1 cellular context compared by ENCODE assay signal in the genomic region with DNA sequence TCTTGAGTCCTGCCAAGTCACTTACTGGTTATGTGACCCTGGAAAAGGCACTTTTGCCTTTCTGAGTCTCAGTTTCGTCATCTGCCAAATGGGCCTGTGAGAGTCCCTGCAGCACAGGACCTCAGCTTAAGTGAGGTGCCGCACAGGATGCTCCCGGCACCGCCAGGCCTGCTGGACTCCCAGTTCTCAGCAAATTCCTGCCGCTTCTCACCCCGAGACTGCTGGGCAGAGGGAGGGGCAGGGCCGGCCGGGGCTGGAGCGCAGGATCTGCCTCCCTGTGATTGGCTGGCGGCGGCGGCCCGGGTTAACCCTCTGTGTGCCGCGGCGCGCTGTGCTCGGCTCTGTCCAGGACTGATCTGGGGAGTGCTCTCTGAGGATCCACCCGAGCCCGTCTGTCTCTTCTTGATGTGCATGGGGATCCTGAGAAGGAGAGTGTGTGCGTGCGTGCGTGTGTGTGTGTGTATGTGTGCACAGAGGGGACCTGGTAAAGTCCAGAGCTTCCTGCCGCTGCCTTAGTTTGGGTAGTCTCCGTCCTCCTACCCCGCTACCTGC.
A peak's percentile ranks its signal among the peaks of the same experiment; 100 is the strongest.
TF ChIP-seq lines count a peak whose summit lies in the region.

No MANE protein-coding gene starts in this region.

TF ChIP-seq in HepG2, 621 proteins besides CTCF, POLR2A, EP300 and RAD21 (continued from another document and continues in another):
- TF ChIP-seq HNRNPUL1 (IDR thresholded peaks at IDR 0.05; ENCODE audit: low read depth, low read length) = no peak
- TF ChIP-seq GTF2F1 (IDR thresholded peaks at IDR 0.05; ENCODE audit: low read length) = no peak
- no peak for TF ChIP-seq ZNF337 (CRISPR knock-in tag; IDR thresholded peaks at IDR 0.05; ENCODE audit: borderline replicate concordance, low read depth)
- peak; percentile 30 for TF ChIP-seq ASH2L (IDR thresholded peaks at IDR 0.05; ENCODE audit: insufficient read length, low read depth, low read length)
- TF ChIP-seq, protein P1, sequence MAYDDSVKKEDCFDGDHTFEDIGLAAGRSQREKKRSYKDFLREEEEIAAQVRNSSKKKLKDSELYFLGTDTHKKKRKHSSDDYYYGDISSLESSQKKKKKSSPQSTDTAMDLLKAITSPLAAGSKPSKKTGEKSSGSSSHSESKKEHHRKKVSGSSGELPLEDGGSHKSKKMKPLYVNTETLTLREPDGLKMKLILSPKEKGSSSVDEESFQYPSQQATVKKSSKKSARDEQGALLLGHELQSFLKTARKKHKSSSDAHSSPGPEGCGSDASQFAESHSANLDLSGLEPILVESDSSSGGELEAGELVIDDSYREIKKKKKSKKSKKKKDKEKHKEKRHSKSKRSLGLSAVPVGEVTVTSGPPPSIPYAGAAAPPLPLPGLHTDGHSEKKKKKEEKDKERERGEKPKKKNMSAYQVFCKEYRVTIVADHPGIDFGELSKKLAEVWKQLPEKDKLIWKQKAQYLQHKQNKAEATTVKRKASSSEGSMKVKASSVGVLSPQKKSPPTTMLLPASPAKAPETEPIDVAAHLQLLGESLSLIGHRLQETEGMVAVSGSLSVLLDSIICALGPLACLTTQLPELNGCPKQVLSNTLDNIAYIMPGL (CRISPR knock-in tag; IDR thresholded peaks at IDR 0.05; ENCODE audit: borderline replicate concordance in 1 of 2, low read depth in 1 of 2) = peak; percentile 15 to 54; a peak in 3 of 4 replicates
- no peak for TF ChIP-seq MAFG (CRISPR knock-in tag; IDR thresholded peaks at IDR 0.05)
- TF ChIP-seq ISL2 (CRISPR knock-in tag; IDR thresholded peaks at IDR 0.05) = no peak
- no peak for TF ChIP-seq GPN1 (CRISPR knock-in tag; IDR thresholded peaks at IDR 0.05; ENCODE audit: borderline replicate concordance)
- peak; percentile 54; the same call in 1 of the 2 replicates for TF ChIP-seq HOXA5 (CRISPR knock-in tag; IDR thresholded peaks at IDR 0.05)
- peak; percentile 21; the same call in 1 of the 2 replicates for TF ChIP-seq KAT7 (CRISPR knock-in tag; IDR thresholded peaks at IDR 0.05; ENCODE audit: borderline replicate concordance)
- TF ChIP-seq PTBP1 (IDR thresholded peaks at IDR 0.05; ENCODE audit: low read depth, low read length, poor library complexity, severe bottlenecking) = no peak
- TF ChIP-seq NR2F6 (IDR thresholded peaks at IDR 0.05) = no peak
- no peak for TF ChIP-seq NR2F6 (CRISPR knock-in tag; IDR thresholded peaks at IDR 0.05)
- TF ChIP-seq, protein P2, sequence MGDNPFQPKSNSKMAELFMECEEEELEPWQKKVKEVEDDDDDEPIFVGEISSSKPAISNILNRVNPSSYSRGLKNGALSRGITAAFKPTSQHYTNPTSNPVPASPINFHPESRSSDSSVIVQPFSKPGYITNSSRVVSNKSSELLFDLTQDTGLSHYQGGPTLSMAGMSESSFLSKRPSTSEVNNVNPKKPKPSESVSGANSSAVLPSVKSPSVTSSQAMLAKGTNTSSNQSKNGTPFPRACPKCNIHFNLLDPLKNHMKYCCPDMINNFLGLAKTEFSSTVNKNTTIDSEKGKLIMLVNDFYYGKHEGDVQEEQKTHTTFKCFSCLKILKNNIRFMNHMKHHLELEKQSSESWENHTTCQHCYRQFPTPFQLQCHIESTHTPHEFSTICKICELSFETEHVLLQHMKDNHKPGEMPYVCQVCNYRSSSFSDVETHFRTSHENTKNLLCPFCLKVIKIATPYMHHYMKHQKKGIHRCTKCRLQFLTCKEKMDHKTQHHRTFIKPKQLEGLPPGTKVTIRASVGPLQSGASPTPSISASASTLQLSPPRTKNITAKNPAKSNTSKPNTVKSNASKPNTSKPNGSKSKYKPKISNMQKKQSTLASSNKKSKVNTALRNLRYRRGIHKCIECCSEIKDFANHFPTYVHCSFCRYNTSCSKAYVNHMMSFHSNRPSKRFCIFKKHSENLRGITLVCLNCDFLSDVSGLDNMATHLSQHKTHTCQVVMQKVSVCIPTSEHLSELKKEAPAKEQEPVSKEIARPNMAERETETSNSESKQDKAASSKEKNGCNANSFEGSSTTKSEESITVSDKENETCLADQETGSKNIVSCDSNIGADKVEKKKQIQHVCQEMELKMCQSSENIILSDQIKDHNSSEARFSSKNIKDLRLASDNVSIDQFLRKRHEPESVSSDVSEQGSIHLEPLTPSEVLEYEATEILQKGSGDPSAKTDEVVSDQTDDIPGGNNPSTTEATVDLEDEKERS (CRISPR knock-in tag; IDR thresholded peaks at IDR 0.05) = no peak
- no peak for TF ChIP-seq PLRG1 (conservative IDR thresholded peaks at IDR 0.05)
- no peak for TF ChIP-seq ZNF143 (CRISPR knock-in tag; IDR thresholded peaks at IDR 0.05)
- no peak for TF ChIP-seq ZNF619 (CRISPR knock-in tag; IDR thresholded peaks at IDR 0.05)
- 0 out of 2 replicates have a peak, but pooled peaks have one; percentile 4 for TF ChIP-seq TBX2 (CRISPR knock-in tag; IDR thresholded peaks at IDR 0.05; ENCODE audit: borderline replicate concordance)
- no peak for TF ChIP-seq ZNF550 (CRISPR knock-in tag; IDR thresholded peaks at IDR 0.05; ENCODE audit: borderline replicate concordance)
- TF ChIP-seq PITX1 (CRISPR knock-in tag; IDR thresholded peaks at IDR 0.05) = no peak
- peak; percentile 40 for TF ChIP-seq TEAD3 (CRISPR knock-in tag; optimal IDR thresholded peaks at IDR 0.05; ENCODE audit: borderline replicate concordance)
- no peak for TF ChIP-seq ARNTL (CRISPR knock-in tag; IDR thresholded peaks at IDR 0.05)
- TF ChIP-seq, protein P3, sequence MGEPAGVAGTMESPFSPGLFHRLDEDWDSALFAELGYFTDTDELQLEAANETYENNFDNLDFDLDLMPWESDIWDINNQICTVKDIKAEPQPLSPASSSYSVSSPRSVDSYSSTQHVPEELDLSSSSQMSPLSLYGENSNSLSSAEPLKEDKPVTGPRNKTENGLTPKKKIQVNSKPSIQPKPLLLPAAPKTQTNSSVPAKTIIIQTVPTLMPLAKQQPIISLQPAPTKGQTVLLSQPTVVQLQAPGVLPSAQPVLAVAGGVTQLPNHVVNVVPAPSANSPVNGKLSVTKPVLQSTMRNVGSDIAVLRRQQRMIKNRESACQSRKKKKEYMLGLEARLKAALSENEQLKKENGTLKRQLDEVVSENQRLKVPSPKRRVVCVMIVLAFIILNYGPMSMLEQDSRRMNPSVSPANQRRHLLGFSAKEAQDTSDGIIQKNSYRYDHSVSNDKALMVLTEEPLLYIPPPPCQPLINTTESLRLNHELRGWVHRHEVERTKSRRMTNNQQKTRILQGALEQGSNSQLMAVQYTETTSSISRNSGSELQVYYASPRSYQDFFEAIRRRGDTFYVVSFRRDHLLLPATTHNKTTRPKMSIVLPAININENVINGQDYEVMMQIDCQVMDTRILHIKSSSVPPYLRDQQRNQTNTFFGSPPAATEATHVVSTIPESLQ (CRISPR knock-in tag; conservative IDR thresholded peaks at IDR 0.05) = no peak
- TF ChIP-seq FOXA1 (IDR thresholded peaks at IDR 0.05) = no peak
- TF ChIP-seq FOXA1 (CRISPR knock-in tag; IDR thresholded peaks at IDR 0.05) = no peak
- TF ChIP-seq, protein P4, sequence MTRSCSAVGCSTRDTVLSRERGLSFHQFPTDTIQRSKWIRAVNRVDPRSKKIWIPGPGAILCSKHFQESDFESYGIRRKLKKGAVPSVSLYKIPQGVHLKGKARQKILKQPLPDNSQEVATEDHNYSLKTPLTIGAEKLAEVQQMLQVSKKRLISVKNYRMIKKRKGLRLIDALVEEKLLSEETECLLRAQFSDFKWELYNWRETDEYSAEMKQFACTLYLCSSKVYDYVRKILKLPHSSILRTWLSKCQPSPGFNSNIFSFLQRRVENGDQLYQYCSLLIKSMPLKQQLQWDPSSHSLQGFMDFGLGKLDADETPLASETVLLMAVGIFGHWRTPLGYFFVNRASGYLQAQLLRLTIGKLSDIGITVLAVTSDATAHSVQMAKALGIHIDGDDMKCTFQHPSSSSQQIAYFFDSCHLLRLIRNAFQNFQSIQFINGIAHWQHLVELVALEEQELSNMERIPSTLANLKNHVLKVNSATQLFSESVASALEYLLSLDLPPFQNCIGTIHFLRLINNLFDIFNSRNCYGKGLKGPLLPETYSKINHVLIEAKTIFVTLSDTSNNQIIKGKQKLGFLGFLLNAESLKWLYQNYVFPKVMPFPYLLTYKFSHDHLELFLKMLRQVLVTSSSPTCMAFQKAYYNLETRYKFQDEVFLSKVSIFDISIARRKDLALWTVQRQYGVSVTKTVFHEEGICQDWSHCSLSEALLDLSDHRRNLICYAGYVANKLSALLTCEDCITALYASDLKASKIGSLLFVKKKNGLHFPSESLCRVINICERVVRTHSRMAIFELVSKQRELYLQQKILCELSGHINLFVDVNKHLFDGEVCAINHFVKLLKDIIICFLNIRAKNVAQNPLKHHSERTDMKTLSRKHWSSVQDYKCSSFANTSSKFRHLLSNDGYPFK (CRISPR knock-in tag; IDR thresholded peaks at IDR 0.05; ENCODE audit: borderline replicate concordance) = no peak
- TF ChIP-seq RBM22 (optimal IDR thresholded peaks at IDR 0.05; ENCODE audit: low read length) = peak; percentile 53
- no peak for TF ChIP-seq CENPX (CRISPR knock-in tag; IDR thresholded peaks at IDR 0.05)
- 0 out of 2 replicates have a peak, but pooled peaks have one; percentile 56 for TF ChIP-seq GLI4 (CRISPR knock-in tag; IDR thresholded peaks at IDR 0.05; ENCODE audit: borderline replicate concordance)
- TF ChIP-seq, protein P5, sequence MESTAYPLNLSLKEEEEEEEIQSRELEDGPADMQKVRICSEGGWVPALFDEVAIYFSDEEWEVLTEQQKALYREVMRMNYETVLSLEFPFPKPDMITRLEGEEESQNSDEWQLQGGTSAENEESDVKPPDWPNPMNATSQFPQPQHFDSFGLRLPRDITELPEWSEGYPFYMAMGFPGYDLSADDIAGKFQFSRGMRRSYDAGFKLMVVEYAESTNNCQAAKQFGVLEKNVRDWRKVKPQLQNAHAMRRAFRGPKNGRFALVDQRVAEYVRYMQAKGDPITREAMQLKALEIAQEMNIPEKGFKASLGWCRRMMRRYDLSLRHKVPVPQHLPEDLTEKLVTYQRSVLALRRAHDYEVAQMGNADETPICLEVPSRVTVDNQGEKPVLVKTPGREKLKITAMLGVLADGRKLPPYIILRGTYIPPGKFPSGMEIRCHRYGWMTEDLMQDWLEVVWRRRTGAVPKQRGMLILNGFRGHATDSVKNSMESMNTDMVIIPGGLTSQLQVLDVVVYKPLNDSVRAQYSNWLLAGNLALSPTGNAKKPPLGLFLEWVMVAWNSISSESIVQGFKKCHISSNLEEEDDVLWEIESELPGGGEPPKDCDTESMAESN (CRISPR knock-in tag; conservative IDR thresholded peaks at IDR 0.05) = 0 out of 2 replicates have a peak, but pooled peaks have one; percentile 20
- no peak for TF ChIP-seq MAFF (IDR thresholded peaks at IDR 0.05; ENCODE audit: low read depth, low read length)
- TF ChIP-seq TSC22D2 (CRISPR knock-in tag; IDR thresholded peaks at IDR 0.05; ENCODE audit: borderline replicate concordance) = no peak
- TF ChIP-seq TAF1 (CRISPR knock-in tag; IDR thresholded peaks at IDR 0.05) = peak; percentile 40; the same call in 1 of the 2 replicates
- TF ChIP-seq SRY (CRISPR knock-in tag; IDR thresholded peaks at IDR 0.05) = 0 out of 2 replicates have a peak, but pooled peaks have one; percentile 21
- TF ChIP-seq NFE2 (CRISPR knock-in tag; IDR thresholded peaks at IDR 0.05) = no peak
- TF ChIP-seq, protein P6, sequence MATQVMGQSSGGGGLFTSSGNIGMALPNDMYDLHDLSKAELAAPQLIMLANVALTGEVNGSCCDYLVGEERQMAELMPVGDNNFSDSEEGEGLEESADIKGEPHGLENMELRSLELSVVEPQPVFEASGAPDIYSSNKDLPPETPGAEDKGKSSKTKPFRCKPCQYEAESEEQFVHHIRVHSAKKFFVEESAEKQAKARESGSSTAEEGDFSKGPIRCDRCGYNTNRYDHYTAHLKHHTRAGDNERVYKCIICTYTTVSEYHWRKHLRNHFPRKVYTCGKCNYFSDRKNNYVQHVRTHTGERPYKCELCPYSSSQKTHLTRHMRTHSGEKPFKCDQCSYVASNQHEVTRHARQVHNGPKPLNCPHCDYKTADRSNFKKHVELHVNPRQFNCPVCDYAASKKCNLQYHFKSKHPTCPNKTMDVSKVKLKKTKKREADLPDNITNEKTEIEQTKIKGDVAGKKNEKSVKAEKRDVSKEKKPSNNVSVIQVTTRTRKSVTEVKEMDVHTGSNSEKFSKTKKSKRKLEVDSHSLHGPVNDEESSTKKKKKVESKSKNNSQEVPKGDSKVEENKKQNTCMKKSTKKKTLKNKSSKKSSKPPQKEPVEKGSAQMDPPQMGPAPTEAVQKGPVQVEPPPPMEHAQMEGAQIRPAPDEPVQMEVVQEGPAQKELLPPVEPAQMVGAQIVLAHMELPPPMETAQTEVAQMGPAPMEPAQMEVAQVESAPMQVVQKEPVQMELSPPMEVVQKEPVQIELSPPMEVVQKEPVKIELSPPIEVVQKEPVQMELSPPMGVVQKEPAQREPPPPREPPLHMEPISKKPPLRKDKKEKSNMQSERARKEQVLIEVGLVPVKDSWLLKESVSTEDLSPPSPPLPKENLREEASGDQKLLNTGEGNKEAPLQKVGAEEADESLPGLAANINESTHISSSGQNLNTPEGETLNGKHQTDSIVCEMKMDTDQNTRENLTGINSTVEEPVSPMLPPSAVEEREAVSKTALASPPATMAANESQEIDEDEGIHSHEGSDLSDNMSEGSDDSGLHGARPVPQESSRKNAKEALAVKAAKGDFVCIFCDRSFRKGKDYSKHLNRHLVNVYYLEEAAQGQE (IDR thresholded peaks at IDR 0.05; ENCODE audit: borderline replicate concordance in 1 of 2, low read depth in 1 of 2, low read length in 2 of 2) = no peak
- TF ChIP-seq NFKB2 (CRISPR knock-in tag; IDR thresholded peaks at IDR 0.05; ENCODE audit: borderline replicate concordance) = no peak
- TF ChIP-seq, protein P7, sequence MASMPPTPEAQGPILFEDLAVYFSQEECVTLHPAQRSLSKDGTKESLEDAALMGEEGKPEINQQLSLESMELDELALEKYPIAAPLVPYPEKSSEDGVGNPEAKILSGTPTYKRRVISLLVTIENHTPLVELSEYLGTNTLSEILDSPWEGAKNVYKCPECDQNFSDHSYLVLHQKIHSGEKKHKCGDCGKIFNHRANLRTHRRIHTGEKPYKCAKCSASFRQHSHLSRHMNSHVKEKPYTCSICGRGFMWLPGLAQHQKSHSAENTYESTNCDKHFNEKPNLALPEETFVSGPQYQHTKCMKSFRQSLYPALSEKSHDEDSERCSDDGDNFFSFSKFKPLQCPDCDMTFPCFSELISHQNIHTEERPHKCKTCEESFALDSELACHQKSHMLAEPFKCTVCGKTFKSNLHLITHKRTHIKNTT (CRISPR knock-in tag; IDR thresholded peaks at IDR 0.05) = no peak
- no peak; the same call in 1 of the 2 replicates for TF ChIP-seq ZNF891 (CRISPR knock-in tag; IDR thresholded peaks at IDR 0.05)
- TF ChIP-seq, protein P8, sequence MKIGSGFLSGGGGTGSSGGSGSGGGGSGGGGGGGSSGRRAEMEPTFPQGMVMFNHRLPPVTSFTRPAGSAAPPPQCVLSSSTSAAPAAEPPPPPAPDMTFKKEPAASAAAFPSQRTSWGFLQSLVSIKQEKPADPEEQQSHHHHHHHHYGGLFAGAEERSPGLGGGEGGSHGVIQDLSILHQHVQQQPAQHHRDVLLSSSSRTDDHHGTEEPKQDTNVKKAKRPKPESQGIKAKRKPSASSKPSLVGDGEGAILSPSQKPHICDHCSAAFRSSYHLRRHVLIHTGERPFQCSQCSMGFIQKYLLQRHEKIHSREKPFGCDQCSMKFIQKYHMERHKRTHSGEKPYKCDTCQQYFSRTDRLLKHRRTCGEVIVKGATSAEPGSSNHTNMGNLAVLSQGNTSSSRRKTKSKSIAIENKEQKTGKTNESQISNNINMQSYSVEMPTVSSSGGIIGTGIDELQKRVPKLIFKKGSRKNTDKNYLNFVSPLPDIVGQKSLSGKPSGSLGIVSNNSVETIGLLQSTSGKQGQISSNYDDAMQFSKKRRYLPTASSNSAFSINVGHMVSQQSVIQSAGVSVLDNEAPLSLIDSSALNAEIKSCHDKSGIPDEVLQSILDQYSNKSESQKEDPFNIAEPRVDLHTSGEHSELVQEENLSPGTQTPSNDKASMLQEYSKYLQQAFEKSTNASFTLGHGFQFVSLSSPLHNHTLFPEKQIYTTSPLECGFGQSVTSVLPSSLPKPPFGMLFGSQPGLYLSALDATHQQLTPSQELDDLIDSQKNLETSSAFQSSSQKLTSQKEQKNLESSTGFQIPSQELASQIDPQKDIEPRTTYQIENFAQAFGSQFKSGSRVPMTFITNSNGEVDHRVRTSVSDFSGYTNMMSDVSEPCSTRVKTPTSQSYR (CRISPR knock-in tag; IDR thresholded peaks at IDR 0.05; ENCODE audit: borderline replicate concordance) = no peak
